Comparison of ENCODE assay signal across 7 cellular contexts in the genomic region with DNA sequence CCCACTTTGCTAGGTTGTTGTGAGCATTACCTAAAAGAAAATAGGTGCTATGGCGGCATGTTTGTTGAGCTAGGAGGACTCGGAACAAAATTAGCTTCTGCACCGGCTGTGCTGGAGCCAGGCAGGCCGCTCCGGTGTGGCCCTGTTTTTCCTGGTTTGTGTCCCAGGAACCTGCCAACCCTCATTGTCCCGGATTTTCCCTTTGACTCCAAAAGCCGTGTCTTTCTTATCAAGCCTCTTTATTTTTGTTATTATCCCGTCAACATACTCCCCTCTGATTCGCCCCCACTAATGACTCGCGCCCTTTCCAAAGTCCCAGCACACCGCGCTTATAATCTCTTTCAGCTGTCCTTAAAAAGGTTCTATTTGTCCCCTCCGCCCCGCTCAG.
DNase-seq lines count a peak whose midpoint lies in the region; ATAC-seq and TF ChIP-seq lines count a peak whose summit lies in the region.

No MANE protein-coding gene starts in this region.

- intact Hi-C loops in lower leg skin (cut with DNase I; ENCODE audit: low total_unique reads) = loop anchor here (2.0 kb wide), 1 partner anchor 1029 kb away; no protein-coding TSS in a partner anchor

- no peak overlapping the region for H3K4me3 ChIP-seq in KMS-11 (IDR thresholded peaks at IDR 0.05; ENCODE audit: insufficient read depth, low read depth, low read length)
- H3K4me3 ChIP-seq in brain microvascular endothelial cell (ENCODE audit: low read depth, low read length) = peak overlapping the region; percentile 31
- H3K4me3 ChIP-seq in lower leg skin (ENCODE audit: low read depth, poor library complexity, severe bottlenecking) = peak overlapping the region; percentile 41

- DNase-seq in brain microvascular endothelial cell (no peak), lower leg skin (ENCODE audit: low spot score in 2 of 2) (no peak), substantia nigra (lab: John Stamatoyannopoulos, UW) (peak in 1 of 49 donors; percentile 18), pons (ENCODE audit: low spot score) (no peak), iPS-NIHi11 (ENCODE audit: low spot score) (no peak)

- no peak overlapping the region for H3K9ac ChIP-seq in KMS-11

- H2AFZ ChIP-seq in KMS-11 (ENCODE audit: low read depth) = peak overlapping the region; percentile 58; the same call in 1 of the 2 replicates

- TF ChIP-seq POLR2A in lower leg skin (IDR thresholded peaks at IDR 0.05) = no peak

- ATAC-seq in GM21515 (IDR thresholded peaks at IDR 0.05; ENCODE audit: unreplicated experiment) = no peak

- no peaks in the 10 kb centered on the region for H3K79me2 ChIP-seq in KMS-11 (ENCODE audit: insufficient read depth, low read depth)

- WGBS in lower leg skin, 2 donors = 53 to 63% methylated on average over 15 of the region's 15 CpGs

- H3K27ac ChIP-seq in KMS-11 (no peak overlapping the region), brain microvascular endothelial cell (peak overlapping the region; percentile 64), substantia nigra (ENCODE audit: low read depth, low read length, poor library complexity, severe bottlenecking) (peak overlapping the region; percentile 35)

- TF ChIP-seq CTCF in KMS-11 (conservative IDR thresholded peaks at IDR 0.05; ENCODE audit: low read depth, low read length) (no peak), brain microvascular endothelial cell (IDR thresholded peaks at IDR 0.05; ENCODE audit: low read depth, low read length, missing control alignments) (no peak), lower leg skin (IDR thresholded peaks at IDR 0.05) (no peak)

- H4K20me1 ChIP-seq in KMS-11 (ENCODE audit: insufficient read depth) = no peaks in the 10 kb centered on the region

- H3K4me1 ChIP-seq in KMS-11 (ENCODE audit: low read depth, poor library complexity, severe bottlenecking) = peaks cover 5% of the 10 kb centered on the region

- 0 out of 2 replicates have a peak overlapping the region, but pooled peaks have one; percentile 56 for H3K4me2 ChIP-seq in KMS-11

- in situ Hi-C loops in brain microvascular endothelial cell (cut with HindIII; ENCODE audit: low pct_ligation_motif_present, low sequenced_read_pairs) = no loop called here

- H3K27me3 ChIP-seq in KMS-11 (ENCODE audit: insufficient read depth, low read depth) = no peaks in the 10 kb centered on the region
- no peaks in the 10 kb centered on the region for H3K27me3 ChIP-seq in brain microvascular endothelial cell (replicated peaks)

- no peaks in the 10 kb centered on the region for H3K36me3 ChIP-seq in KMS-11 (ENCODE audit: insufficient read depth)
- no peaks in the 10 kb centered on the region for H3K36me3 ChIP-seq in brain microvascular endothelial cell (replicated peaks)
